Comparison of ENCODE assay signal across 38 cellular contexts in the genomic region with DNA sequence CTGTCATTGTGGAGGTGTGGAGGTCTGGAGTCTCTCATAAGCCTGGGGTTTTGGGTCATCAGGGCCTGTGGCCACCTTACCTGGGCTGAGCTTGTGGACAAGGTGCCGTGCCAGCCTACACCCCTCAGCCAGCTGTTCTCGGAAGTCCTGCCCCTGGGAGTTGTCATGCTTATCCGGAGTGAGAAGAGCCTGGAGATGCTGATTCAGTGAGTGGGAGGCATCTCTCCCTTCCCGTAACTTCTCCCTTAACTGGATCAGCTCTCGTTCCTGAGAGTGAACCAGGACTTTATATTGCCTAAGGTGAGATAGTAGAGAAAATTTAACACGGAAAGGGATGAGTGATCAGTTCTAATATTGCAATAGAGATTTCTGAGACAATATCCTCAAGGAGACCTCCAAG. TPM values are rescaled to one million over a fixed set of nuclear protein-coding genes. Genes with fewer than 3 reads are reported as not detected.
"Had no signal": no experiment of that assay in that cellular context is flagged by ENCODE, and none has a peak within 500 bp of the region (broad histone marks: within the 10 kb centered on the region; RNA-seq: fewer than 3 reads in every experiment).

No MANE protein-coding gene starts in this region.

- H3K27me3 ChIP-seq: adrenal gland, ascending aorta, cardiac muscle cell had no signal

- ATAC-seq: activated CD4-positive, alpha-beta T cell treated with anti-CD3 and anti-CD28 coated beads for 36 hours; activated CD4-positive, CD25-positive, alpha-beta regulatory T cell treated with anti-CD3 and anti-CD28 coated beads, Interleukin-2, amount 50 U/mL, for 24 hours; activated CD8-positive, alpha-beta memory T cell treated with anti-CD3 and anti-CD28 coated beads, Interleukin-2, amount 10 ng/mL, durations not matched to agents 7 days and 5 days; activated CD8-positive, alpha-beta T cell treated with anti-CD3 and anti-CD28 coated beads, Interleukin-2, amount 10 ng/mL, durations not matched to agents 7 days and 5 days; activated naive CD4-positive, alpha-beta T cell treated with anti-CD3 and anti-CD28 coated beads, Interleukin-2, amount 50 U/mL, for 72 hours; WTC11 had no signal

- H3K9me3 ChIP-seq: adrenal gland, ascending aorta had no signal

- H3K9me3 Mint-ChIP-seq: activated CD4-positive, alpha-beta memory T cell treated with anti-CD3 and anti-CD28 coated beads, Interleukin-2, amount 10 ng/mL, durations not matched to agents 7 days and 5 days; activated CD4-positive, alpha-beta T cell treated with anti-CD3 and anti-CD28 coated beads, Interleukin-2, amount 10 ng/mL, durations not matched to agents 7 days and 5 days; activated naive CD4-positive, alpha-beta T cell treated with anti-CD3 and anti-CD28 coated beads for 36 hours; activated naive CD4-positive, alpha-beta T cell treated with anti-CD3 and anti-CD28 coated beads, Interleukin-2, amount 50 U/mL, for 72 hours; activated naive CD8-positive, alpha-beta T cell treated with anti-CD3 and anti-CD28 coated beads for 36 hours; activated T-cell treated with anti-CD3 and anti-CD28 coated beads, Interleukin-2, amount 50 U/mL, for 24 hours; brain; central memory CD8-positive, alpha-beta T cell; T-helper 1 cell treated with Interleukin-12 subunit alpha and Interleukin-12 subunit beta and Interleukin-4 antibody, amounts not matched to agents 30 μg/mL and 1 μg/mL, for 36 hours; T-helper 2 cell treated with Interferon-gamma antibody and Interleukin-4, amounts not matched to agents 5 μg/mL and 100 μg/mL, for 36 hours; WTC11 had no signal

- H3K4me3 Mint-ChIP-seq: activated CD4-positive, alpha-beta memory T cell treated with anti-CD3 and anti-CD28 coated beads, Interleukin-2, amount 10 ng/mL, durations not matched to agents 7 days and 5 days; activated CD4-positive, alpha-beta T cell treated with anti-CD3 and anti-CD28 coated beads for 36 hours; activated CD4-positive, alpha-beta T cell treated with anti-CD3 and anti-CD28 coated beads, Interleukin-2, amount 10 ng/mL, durations not matched to agents 7 days and 5 days; activated CD8-positive, alpha-beta memory T cell treated with anti-CD3 and anti-CD28 coated beads, Interleukin-2, amount 10 ng/mL, durations not matched to agents 7 days and 5 days; activated CD8-positive, alpha-beta T cell treated with anti-CD3 and anti-CD28 coated beads, Interleukin-2, amount 10 ng/mL, durations not matched to agents 7 days and 5 days; activated naive CD4-positive, alpha-beta T cell treated with anti-CD3 and anti-CD28 coated beads for 36 hours; activated naive CD8-positive, alpha-beta T cell treated with anti-CD3 and anti-CD28 coated beads for 36 hours; activated T-cell treated with anti-CD3 and anti-CD28 coated beads, Interleukin-2, amount 50 U/mL, for 24 hours; brain; central memory CD8-positive, alpha-beta T cell; T-helper 1 cell treated with Interleukin-12 subunit alpha and Interleukin-12 subunit beta and Interleukin-4 antibody, amounts not matched to agents 30 μg/mL and 1 μg/mL, for 36 hours; T-helper 2 cell treated with Interferon-gamma antibody and Interleukin-4, amounts not matched to agents 5 μg/mL and 100 μg/mL, for 36 hours; WTC11 had no signal

- H3K4me1 ChIP-seq: adrenal gland, ascending aorta had no signal

- H3K4me1 Mint-ChIP-seq: activated CD4-positive, alpha-beta memory T cell treated with anti-CD3 and anti-CD28 coated beads, Interleukin-2, amount 10 ng/mL, durations not matched to agents 7 days and 5 days; activated CD4-positive, alpha-beta T cell treated with anti-CD3 and anti-CD28 coated beads for 36 hours; activated CD4-positive, alpha-beta T cell treated with anti-CD3 and anti-CD28 coated beads, Interleukin-2, amount 10 ng/mL, durations not matched to agents 7 days and 5 days; activated CD8-positive, alpha-beta memory T cell treated with anti-CD3 and anti-CD28 coated beads, Interleukin-2, amount 10 ng/mL, durations not matched to agents 7 days and 5 days; activated naive CD8-positive, alpha-beta T cell treated with anti-CD3 and anti-CD28 coated beads for 36 hours; brain; central memory CD8-positive, alpha-beta T cell had no signal

- H3K4me3 ChIP-seq: adrenal gland, ascending aorta, cardiac muscle cell had no signal

- H3K27ac ChIP-seq: adrenal gland, ascending aorta, WERI-Rb-1 had no signal

- H3K27ac Mint-ChIP-seq: activated CD4-positive, alpha-beta memory T cell treated with anti-CD3 and anti-CD28 coated beads, Interleukin-2, amount 10 ng/mL, durations not matched to agents 7 days and 5 days; activated CD4-positive, alpha-beta T cell treated with anti-CD3 and anti-CD28 coated beads for 36 hours; activated CD4-positive, alpha-beta T cell treated with anti-CD3 and anti-CD28 coated beads, Interleukin-2, amount 10 ng/mL, durations not matched to agents 7 days and 5 days; activated CD8-positive, alpha-beta memory T cell treated with anti-CD3 and anti-CD28 coated beads, Interleukin-2, amount 10 ng/mL, durations not matched to agents 7 days and 5 days; activated CD8-positive, alpha-beta T cell treated with anti-CD3 and anti-CD28 coated beads, Interleukin-2, amount 10 ng/mL, durations not matched to agents 7 days and 5 days; activated naive CD4-positive, alpha-beta T cell treated with anti-CD3 and anti-CD28 coated beads for 36 hours; activated naive CD4-positive, alpha-beta T cell treated with anti-CD3 and anti-CD28 coated beads, Interleukin-2, amount 50 U/mL, for 72 hours; activated naive CD8-positive, alpha-beta T cell treated with anti-CD3 and anti-CD28 coated beads for 36 hours; activated T-cell treated with anti-CD3 and anti-CD28 coated beads, Interleukin-2, amount 50 U/mL, for 24 hours; brain; T-helper 1 cell treated with Interleukin-12 subunit alpha and Interleukin-12 subunit beta and Interleukin-4 antibody, amounts not matched to agents 30 μg/mL and 1 μg/mL, for 36 hours; T-helper 2 cell treated with Interferon-gamma antibody and Interleukin-4, amounts not matched to agents 5 μg/mL and 100 μg/mL, for 36 hours; WTC11 had no signal

- H3K36me3 ChIP-seq: adrenal gland, ascending aorta, cardiac muscle cell, WERI-Rb-1 had no signal

- H3K36me3 Mint-ChIP-seq: activated CD8-positive, alpha-beta memory T cell treated with anti-CD3 and anti-CD28 coated beads, Interleukin-2, amount 10 ng/mL, durations not matched to agents 7 days and 5 days; activated naive CD4-positive, alpha-beta T cell treated with anti-CD3 and anti-CD28 coated beads, Interleukin-2, amount 50 U/mL, for 72 hours; activated naive CD8-positive, alpha-beta T cell treated with anti-CD3 and anti-CD28 coated beads for 36 hours; brain; WTC11 had no signal

- DNase-seq: activated CD4-positive, alpha-beta memory T cell treated with anti-CD3 and anti-CD28 coated beads, Interleukin-2, amount 10 ng/mL, durations not matched to agents 7 days and 5 days; activated CD4-positive, alpha-beta T cell treated with anti-CD3 and anti-CD28 coated beads for 1 hour; activated CD4-positive, alpha-beta T cell treated with anti-CD3 and anti-CD28 coated beads for 36 hours; activated CD4-positive, alpha-beta T cell treated with anti-CD3 and anti-CD28 coated beads for 48 hours; activated CD4-positive, alpha-beta T cell treated with anti-CD3 and anti-CD28 coated beads, Interleukin-2, amount 10 ng/mL, durations not matched to agents 7 days and 5 days; activated CD4-positive, alpha-beta T cell treated with anti-CD3 and anti-CD28 coated beads, Interleukin-2, amount 50 U/mL, for 48 hours; activated CD4-positive, CD25-positive, alpha-beta regulatory T cell; activated CD8-positive, alpha-beta memory T cell treated with anti-CD3 and anti-CD28 coated beads for 24 hours; activated CD8-positive, alpha-beta memory T cell treated with anti-CD3 and anti-CD28 coated beads, Interleukin-2, amount 10 ng/mL, durations not matched to agents 7 days and 5 days; activated CD8-positive, alpha-beta memory T cell treated with anti-CD3 and anti-CD28 coated beads, Interleukin-2, amount 50 U/mL, for 48 hours; activated CD8-positive, alpha-beta T cell treated with anti-CD3 and anti-CD28 coated beads, Interleukin-2, amount 10 ng/mL, durations not matched to agents 7 days and 5 days; activated effector memory CD4-positive, alpha-beta T cell treated with anti-CD3 and anti-CD28 coated beads, Interleukin-2, amount 50 U/mL, for 16 hours; activated gamma-delta T cell treated with Interleukin-2 at 50 U/mL for 16 hours; activated naive CD4-positive, alpha-beta T cell; activated naive CD4-positive, alpha-beta T cell treated with anti-CD3 and anti-CD28 coated beads for 36 hours; activated naive CD4-positive, alpha-beta T cell treated with anti-CD3 and anti-CD28 coated beads, Interleukin-2, amount 50 U/mL, for 16 hours; activated naive CD8-positive, alpha-beta T cell treated with anti-CD3 and anti-CD28 coated beads for 36 hours; activated T-cell treated with anti-CD3 and anti-CD28 coated beads, Interleukin-2, amount 50 U/mL, for 24 hours; activated T-cell treated with anti-CD3 and anti-CD28 coated beads, Interleukin-2, amount 50 U/mL, for 48 hours; adrenal gland; amygdala; anterior cingulate cortex; caudate nucleus; SW 1271; T-helper 1 cell; T-helper 2 cell; T-helper 9 cell; WERI-Rb-1 had no signal

RNA-seq across cellular contexts. Expression of gene REG4, which starts 30.0 kb away (rescaled TPM):
- total RNA-seq: activated CD4-positive, alpha-beta memory T cell treated with anti-CD3 and anti-CD28 coated beads, Interleukin-2, amount 10 ng/mL, durations not matched to agents 7 days and 5 days; adrenal gland; ascending aorta; bronchial epithelial cell; cardiac muscle cell had no signal
- polyA plus RNA-seq: adrenal gland, cardiac muscle cell had no signal

RNA-seq across cellular contexts. Expression of gene ADAM30, which starts 55.0 kb away (rescaled TPM):
- total RNA-seq: activated CD4-positive, alpha-beta memory T cell treated with anti-CD3 and anti-CD28 coated beads, Interleukin-2, amount 10 ng/mL, durations not matched to agents 7 days and 5 days; activated CD4-positive, alpha-beta T cell treated with anti-CD3 and anti-CD28 coated beads for 36 hours; activated CD4-positive, alpha-beta T cell treated with anti-CD3 and anti-CD28 coated beads, Interleukin-2, amount 10 ng/mL, durations not matched to agents 7 days and 5 days; activated CD8-positive, alpha-beta memory T cell treated with anti-CD3 and anti-CD28 coated beads, Interleukin-2, amount 10 ng/mL, durations not matched to agents 7 days and 5 days; activated CD8-positive, alpha-beta T cell treated with anti-CD3 and anti-CD28 coated beads, Interleukin-2, amount 10 ng/mL, durations not matched to agents 7 days and 5 days; activated naive CD4-positive, alpha-beta T cell treated with anti-CD3 and anti-CD28 coated beads for 36 hours; activated naive CD4-positive, alpha-beta T cell treated with anti-CD3 and anti-CD28 coated beads, Interleukin-2, amount 50 U/mL, for 72 hours; activated naive CD8-positive, alpha-beta T cell treated with anti-CD3 and anti-CD28 coated beads for 36 hours; adrenal gland; ascending aorta; bronchial epithelial cell; cardiac muscle cell; WTC11 had no signal
- polyA plus RNA-seq: adrenal gland, cardiac muscle cell had no signal
